Comparison of ENCODE assay signal across 9 cellular contexts in genomic region chr4:77697860-77698599, GRCh38.
A peak's percentile ranks its signal among the peaks of the same experiment; 100 is the strongest.
DNase-seq lines count a peak whose midpoint lies in the region; ATAC-seq and TF ChIP-seq lines count a peak whose summit lies in the region.
"Had no signal": no experiment of that assay in that cellular context is flagged by ENCODE, and none has a peak within 500 bp of the region (broad histone marks: within the 10 kb centered on the region; RNA-seq: fewer than 3 reads in every experiment).

No MANE protein-coding gene starts in this region.

- H3K36me3 ChIP-seq in breast epithelium, result no peaks in the 10 kb centered on the region
- H3K36me3 ChIP-seq in endodermal cell (ENCODE audit: control insufficient read depth, insufficient read depth, low read length), result no peaks in the 10 kb centered on the region
- no peaks in the 10 kb centered on the region for H3K36me3 ChIP-seq in mucosa of descending colon (ENCODE audit: low read depth)
- no peaks in the 10 kb centered on the region for H3K36me3 ChIP-seq in gastroesophageal sphincter
- H3K36me3 ChIP-seq: adrenal gland had no signal

- H3K27ac Mint-ChIP-seq in MCF 10A (ENCODE audit: low read depth, unreplicated experiment) (no peak overlapping the region), endodermal cell (no peak overlapping the region)

- H3K36me3 Mint-ChIP-seq in MCF 10A (ENCODE audit: insufficient read depth, unreplicated experiment) (peaks cover 9% of the 10 kb centered on the region), endodermal cell (ENCODE audit: low read depth) (no peaks in the 10 kb centered on the region)

- intact Hi-C loops in MCF 10A (cut with micrococcal nuclease) (loop anchor here (1.0 to 5.0 kb wide), 6 partner anchors 80 to 331 kb away; partner anchors contain the start of gene MRPL1), breast epithelium (cut with DNase I; ENCODE audit: low total_unique reads) (no loop called here), mucosa of descending colon (cut with DNase I, micrococcal nuclease) (no loop called here)

- BruUV-seq in MCF 10A (replicated peaks; lab: Mats Ljungman, UMichigan), result no TSS peak

- 74 to 82% methylated on average over 5 to 10 of the region's 10 CpGs for WGBS in endodermal cell (ENCODE audit: insufficient coverage in 1 of 2, insufficient read length in 1 of 2), 2 experiments
- 43 to 57% methylated on average over 7 to 8 of the region's 10 CpGs for WGBS in gastroesophageal sphincter (ENCODE audit: low coverage in 1 of 2), 2 donors

- TF ChIP-seq EP300 in gastroesophageal sphincter (IDR thresholded peaks at IDR 0.05), result no peak

- H3K4me1 Mint-ChIP-seq in MCF 10A (ENCODE audit: insufficient read depth, unreplicated experiment), result peaks cover 23% of the 10 kb centered on the region
- H3K4me1 Mint-ChIP-seq in endodermal cell, result peaks cover 27% of the 10 kb centered on the region

- H3K9me3 Mint-ChIP-seq in MCF 10A (ENCODE audit: unreplicated experiment) (no peaks in the 10 kb centered on the region), endodermal cell (no peaks in the 10 kb centered on the region)

- TF ChIP-seq CTCF in MCF 10A (IDR thresholded peaks at IDR 0.05; ENCODE audit: unreplicated experiment) (peak; percentile 65), breast epithelium (IDR thresholded peaks at IDR 0.05) (no peak), endodermal cell (conservative IDR thresholded peaks at IDR 0.05) (peak; percentile 68), mucosa of descending colon (IDR thresholded peaks at IDR 0.05) (peak; percentile 17), gastroesophageal sphincter (IDR thresholded peaks at IDR 0.05) (peak in 2 of 4 experiments; percentile 5 to 58)

- H3K27me3 Mint-ChIP-seq in MCF 10A (ENCODE audit: insufficient read depth, unreplicated experiment), result no peaks in the 10 kb centered on the region
- H3K27me3 Mint-ChIP-seq in endodermal cell (ENCODE audit: insufficient read depth), result no peaks in the 10 kb centered on the region

- H3K4me3 ChIP-seq in breast epithelium (no peak overlapping the region), endodermal cell (ENCODE audit: low read length) (no peak overlapping the region), mucosa of descending colon (no peak overlapping the region), gastroesophageal sphincter (no peak overlapping the region)
- H3K4me3 ChIP-seq: adrenal gland had no signal

- DNase-seq in MCF 10A (ENCODE audit: unreplicated experiment) (peak; percentile 73), breast epithelium (ENCODE audit: low spot score in 2 of 2) (no peak), NCI-H82 (lab: John Stamatoyannopoulos, UW) (peak; percentile 59), endodermal cell (peak; percentile 75), mucosa of descending colon (peak in 2 of 3 donors; percentile 33 to 74)
- no peak for DNase-seq in stimulated activated naive CD4-positive, alpha-beta T cell treated with Interleukin-2 at 50 U/mL for 16 hours (lab: John Stamatoyannopoulos, UW)

- TF ChIP-seq POLR2A in breast epithelium (IDR thresholded peaks at IDR 0.05) (no peak), gastroesophageal sphincter (IDR thresholded peaks at IDR 0.05) (no peak)

- no peak overlapping the region for H3K27ac ChIP-seq in breast epithelium
- H3K27ac ChIP-seq in endodermal cell (ENCODE audit: low read depth, low read length), result no peak overlapping the region
- no peak overlapping the region for H3K27ac ChIP-seq in gastroesophageal sphincter
- H3K27ac ChIP-seq: adrenal gland had no signal

- no peaks in the 10 kb centered on the region for H3K4me1 ChIP-seq in breast epithelium
- H3K4me1 ChIP-seq in endodermal cell (ENCODE audit: control insufficient read depth, insufficient read depth, low read length), result no peaks in the 10 kb centered on the region
- H3K4me1 ChIP-seq in mucosa of descending colon (ENCODE audit: low read depth), result no peaks in the 10 kb centered on the region
- peaks cover 0 to 23% (median 3%) of the 10 kb centered on the region in 3 donors for H3K4me1 ChIP-seq in gastroesophageal sphincter
- H3K4me1 ChIP-seq: adrenal gland had no signal

- POLR2A ChIA-PET in MCF 10A (lab: Yijun Ruan, JAX), result interaction anchor here (0.6 to 1.0 kb wide), 6 partner anchors 33 to 233 kb away, joined by 3 to 5 read pairs (median 4); partner anchors contain the start of gene MRPL1

- peak; percentile 95 for ATAC-seq in mucosa of descending colon
- no peak for ATAC-seq in gastroesophageal sphincter
- no peak for ATAC-seq in GM21737 (IDR thresholded peaks at IDR 0.05; ENCODE audit: unreplicated experiment)

- H3K4me3 Mint-ChIP-seq in MCF 10A (ENCODE audit: unreplicated experiment) (no peak overlapping the region), endodermal cell (no peak overlapping the region)

- no peaks in the 10 kb centered on the region for H3K9me3 ChIP-seq in breast epithelium
- no peaks in the 10 kb centered on the region for H3K9me3 ChIP-seq in endodermal cell (ENCODE audit: control insufficient read depth, low read length)
- H3K9me3 ChIP-seq in mucosa of descending colon, result no peaks in the 10 kb centered on the region
- no peaks in the 10 kb centered on the region for H3K9me3 ChIP-seq in gastroesophageal sphincter
- H3K9me3 ChIP-seq: adrenal gland had no signal

- CTCF ChIA-PET in MCF 10A (lab: Yijun Ruan, JAX), result interaction anchor here (0.5 to 3.1 kb wide), 32 partner anchors 10 to 352 kb away, joined by 3 to 23 read pairs (median 4); no protein-coding TSS in a partner anchor

- H3K27me3 ChIP-seq in breast epithelium (no peaks in the 10 kb centered on the region), endodermal cell (ENCODE audit: control insufficient read depth, insufficient read depth, low read length, poor library complexity, severe bottlenecking) (no peaks in the 10 kb centered on the region), gastroesophageal sphincter (no peaks in the 10 kb centered on the region)
- H3K27me3 ChIP-seq: adrenal gland had no signal

- no peak overlapping the region for H3K9ac ChIP-seq in endodermal cell (ENCODE audit: extremely low read depth, low read length, poor library complexity, severe bottlenecking)

Comparison
In these comparisons a context has a peak if more than half of its experiments do, and no peak if none do; other contexts are left out.
1. DNase-seq: peak in MCF 10A (single experiment), NCI-H82 (single experiment), endodermal cell (single experiment) and mucosa of descending colon (2 of 3); none in breast epithelium (0 of 2) and stimulated activated naive CD4-positive, alpha-beta T cell treated with Interleukin-2 at 50 U/mL for 16 hours (single experiment).
2. CTCF ChIP-seq: peak in MCF 10A (single experiment), endodermal cell (single experiment) and mucosa of descending colon (single experiment); none in breast epithelium (0 of 3).